ENCODE assay signal across 20 cellular contexts in genomic region chr4:142701017-142701416, GRCh38.
"Had no signal": no experiment of that assay in that cellular context is flagged by ENCODE, and none has a peak within 500 bp of the region (broad histone marks: within the 10 kb centered on the region; RNA-seq: fewer than 3 reads in every experiment).

No MANE protein-coding gene starts in this region.

- H3K36me3 ChIP-seq: esophagus squamous epithelium, left ventricle myocardium inferior, neutrophil, SJSA1, thyroid gland, uterus had no signal

- ATAC-seq: body of pancreas, mucosa of descending colon, natural killer cell had no signal

- H3K27me3 ChIP-seq: body of pancreas, esophagus squamous epithelium, neutrophil, SJSA1, thyroid gland, uterus had no signal

- H3K4me3 Mint-ChIP-seq: memory B cell, natural killer cell had no signal

- H3K9me3 ChIP-seq: body of pancreas, esophagus squamous epithelium, left ventricle myocardium inferior, mucosa of descending colon, neutrophil, SJSA1, thyroid gland, uterus had no signal

- H3K4me3 ChIP-seq: body of pancreas, esophagus squamous epithelium, left ventricle myocardium inferior, mucosa of descending colon, SJSA1, thyroid gland, uterus had no signal

- H3K27ac Mint-ChIP-seq: memory B cell, natural killer cell had no signal

- H3K27me3 Mint-ChIP-seq: memory B cell had no signal

- DNase-seq: activated CD4-positive, CD25-positive, alpha-beta regulatory T cell treated with anti-CD3 and anti-CD28 coated beads, Interleukin-2, amount 50 U/mL, for 72 hours; activated gamma-delta T cell treated with Interleukin-2 at 50 U/mL for 16 hours; amygdala; body of pancreas; cortex of kidney; effector CD4-positive, alpha-beta T cell; esophagus squamous epithelium; glutamatergic neuron; left ventricle myocardium inferior; mucosa of descending colon; natural killer cell; stimulated activated CD4-positive, alpha-beta T cell treated with anti-CD3 and anti-CD28 coated beads, Interleukin-12 subunit alpha, Interleukin-12 subunit beta, amount 100 ng/mL, for 4 hours; stimulated activated CD4-positive, alpha-beta T cell treated with anti-CD3 and anti-CD28 coated beads, Interleukin-2, amount 100 ng/mL, for 24 hours; SW 1271; thyroid gland; uterus had no signal

- H3K36me3 Mint-ChIP-seq: memory B cell, natural killer cell had no signal

- H3K27ac ChIP-seq: body of pancreas, esophagus squamous epithelium, left ventricle myocardium inferior, neutrophil, parathyroid adenoma, SJSA1, thyroid gland, uterus had no signal

- H3K4me1 ChIP-seq: body of pancreas, esophagus squamous epithelium, parathyroid adenoma, SJSA1, uterus had no signal
